16 cellular contexts compared by ENCODE assay signal in genomic region chr3:178712247-178712646, GRCh38.
"Had no signal": no experiment of that assay in that cellular context is flagged by ENCODE, and none has a peak within 500 bp of the region (broad histone marks: within the 10 kb centered on the region; RNA-seq: fewer than 3 reads in every experiment).

No MANE protein-coding gene starts in this region.

- H3K27me3 ChIP-seq: body of pancreas, cardiac muscle cell, spleen had no signal

- H3K4me1 ChIP-seq: body of pancreas, spleen had no signal

- H3K36me3 ChIP-seq: cardiac muscle cell, spleen, thoracic aorta, WERI-Rb-1 had no signal

- H3K4me3 ChIP-seq: body of pancreas, cardiac muscle cell, spleen, thoracic aorta had no signal

- FAIRE-seq: TTC549 had no signal

- DNase-seq: activated CD4-positive, alpha-beta T cell treated with anti-CD3 and anti-CD28 coated beads, Interleukin-2, amount 10 ng/mL, durations not matched to agents 7 days and 5 days; activated CD4-positive, CD25-positive, alpha-beta regulatory T cell treated with anti-CD3 and anti-CD28 coated beads, Interleukin-2, amount 50 U/mL, for 72 hours; activated CD8-positive, alpha-beta T cell treated with anti-CD3 and anti-CD28 coated beads, Interleukin-2, amount 10 ng/mL, durations not matched to agents 7 days and 5 days; activated gamma-delta T cell treated with Interleukin-2 at 50 U/mL for 16 hours; activated T-cell treated with anti-CD3 and anti-CD28 coated beads, Interleukin-2, amount 50 U/mL, for 1 hour; anterior cingulate cortex; retina; spleen; stimulated activated CD4-positive, alpha-beta T cell treated with anti-CD3 and anti-CD28 coated beads, Interleukin-4, amount 100 ng/mL, for 1 hour; stimulated activated naive CD4-positive, alpha-beta T cell; WERI-Rb-1 had no signal

- H3K27ac ChIP-seq: body of pancreas, cardiac muscle cell, epithelial cell of prostate, spleen, thoracic aorta, WERI-Rb-1 had no signal

- H3K9me3 ChIP-seq: body of pancreas, spleen, thoracic aorta had no signal
